ENCODE assay signal across 8 cellular contexts in the genomic region with DNA sequence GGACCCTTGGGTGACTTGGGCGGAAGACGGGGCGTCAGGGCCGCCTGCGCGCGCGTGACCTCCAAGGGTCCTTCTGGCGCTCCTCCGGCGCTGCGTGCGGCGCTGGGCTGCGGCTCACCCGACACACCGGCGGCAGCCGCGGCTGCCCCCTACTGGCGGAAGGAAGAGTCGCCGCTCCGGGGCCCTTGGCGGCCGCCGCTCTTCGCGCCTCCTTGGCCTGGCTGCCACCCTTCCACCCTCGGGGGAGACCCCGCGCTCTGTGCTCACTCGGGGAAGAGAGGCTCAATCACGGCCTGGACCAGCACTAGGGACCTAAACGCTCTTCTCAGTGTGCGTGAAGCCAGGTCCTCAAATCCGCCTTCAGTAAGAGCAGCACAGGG.
A peak's percentile ranks its signal among the peaks of the same experiment; 100 is the strongest.
DNase-seq lines count a peak whose midpoint lies in the region; ATAC-seq, FAIRE-seq and TF ChIP-seq lines count a peak whose summit lies in the region.

No MANE protein-coding gene starts in this region.

- peaks cover 46% of the 10 kb centered on the region for H3K27me3 Mint-ChIP-seq in osteocyte (ENCODE audit: unreplicated experiment)

- TF ChIP-seq CTCF in osteocyte (IDR thresholded peaks at IDR 0.05), result peak; percentile 55

- peak; percentile 93 for ATAC-seq in HG02759 (IDR thresholded peaks at IDR 0.05; ENCODE audit: unreplicated experiment)

- H3K9me3 Mint-ChIP-seq in osteocyte (ENCODE audit: unreplicated experiment), result no peaks in the 10 kb centered on the region

- no peaks in the 10 kb centered on the region for H3K36me3 Mint-ChIP-seq in osteocyte (ENCODE audit: unreplicated experiment)

- H3K4me3 Mint-ChIP-seq in osteocyte (ENCODE audit: unreplicated experiment), result peak overlapping the region; percentile 26

- FAIRE-seq in urothelium cell line (lab: Jason Lieb, UNC), result no peak

- no peak overlapping the region for H3K27ac Mint-ChIP-seq in osteocyte (ENCODE audit: unreplicated experiment)

- H3K4me1 Mint-ChIP-seq in osteocyte (ENCODE audit: unreplicated experiment), result peaks cover 6% of the 10 kb centered on the region

- peak; percentile 16 for DNase-seq in NCI-H146 (lab: John Stamatoyannopoulos, UW)
- DNase-seq in NCI-H146 treated with DMSO at 0.1 percent for 48 hours (lab: John Stamatoyannopoulos, UW; ENCODE audit: unreplicated experiment), result no peak
- DNase-seq in NCI-H510A (lab: John Stamatoyannopoulos, UW), result peak; percentile 21
- peak; percentile 22 for DNase-seq in activated T-helper 9 cell treated with anti-CD3 and anti-CD28 coated beads, Interleukin-2, amount 50 U/mL, for 16 hours (ENCODE audit: low read depth)
- DNase-seq in glomerular visceral epithelial cell (ENCODE audit: extremely low spot score), result peak; percentile 25
- DNase-seq in osteocyte (ENCODE audit: extremely low spot score, unreplicated experiment), result no peak
- peak; percentile 62 for DNase-seq in urothelium cell line (ENCODE audit: low spot score)

Comparison
In these comparisons a context has a peak if more than half of its experiments do, and no peak if none do; other contexts are left out.
1. DNase-seq: peak in NCI-H146 (single experiment), NCI-H510A (single experiment), activated T-helper 9 cell treated with anti-CD3 and anti-CD28 coated beads, Interleukin-2, amount 50 U/mL, for 16 hours (single experiment), glomerular visceral epithelial cell (single experiment) and urothelium cell line (single experiment); none in NCI-H146 treated with DMSO at 0.1 percent for 48 hours (single experiment) and osteocyte (single experiment).